1 cellular context compared by ENCODE assay signal in genomic region chr1:201348211-201348566, GRCh38.
TF ChIP-seq lines count a peak whose summit lies in the region.

No MANE protein-coding gene starts in this region.

TF ChIP-seq in K562, 482 proteins besides CTCF, POLR2A, EP300 and RAD21:
- TF ChIP-seq ETV5 (CRISPR knock-in tag; IDR thresholded peaks at IDR 0.05; ENCODE audit: low read depth) (no peak), SMC3 (conservative IDR thresholded peaks at IDR 0.05; ENCODE audit: insufficient read depth, low read depth, low read length) (peak; percentile 66), RCOR1 (IDR thresholded peaks at IDR 0.05; ENCODE audit: borderline replicate concordance in 1 of 2, low read depth in 2 of 2, low read length in 2 of 2) (0 out of 4 replicates have a peak, but pooled peaks of 1 of the 2 experiments have one; percentile 32), PBX2 (CRISPR knock-in tag; IDR thresholded peaks at IDR 0.05; ENCODE audit: low read depth) (no peak), PBX2 (tag; conservative IDR thresholded peaks at IDR 0.05; ENCODE audit: low read depth) (no peak), BRD9 (IDR thresholded peaks at IDR 0.05; ENCODE audit: low read depth, partially characterized antibody) (no peak), ZNF239 (CRISPR knock-in tag; IDR thresholded peaks at IDR 0.05) (no peak), XRCC5 (IDR thresholded peaks at IDR 0.05; ENCODE audit: low read depth, low read length) (0 out of 2 replicates have a peak, but pooled peaks have one; percentile 48), ESRRA (IDR thresholded peaks at IDR 0.05; ENCODE audit: borderline replicate concordance, low read depth) (peak; percentile 12; the same call in 1 of the 2 replicates), MLLT1 (IDR thresholded peaks at IDR 0.05) (no peak), RNF219 (CRISPR knock-in tag; IDR thresholded peaks at IDR 0.05) (no peak), PRMT5 (CRISPR knock-in tag; IDR thresholded peaks at IDR 0.05) (no peak), CUX1 (CRISPR knock-in tag; IDR thresholded peaks at IDR 0.05) (no peak), BHLHE40 (IDR thresholded peaks at IDR 0.05; ENCODE audit: low read length) (0 out of 2 replicates have a peak, but pooled peaks have one; percentile 15), MEF2A (IDR thresholded peaks at IDR 0.05; ENCODE audit: control insufficient read depth, low read depth, low read length) (no peak), THRB (CRISPR knock-in tag; conservative IDR thresholded peaks at IDR 0.05) (0 out of 2 replicates have a peak, but pooled peaks have one; percentile 14)
